ENCODE assay signal across 13 cellular contexts in genomic region chr4:128649575-128650205, GRCh38.
DNase-seq lines count a peak whose midpoint lies in the region; ATAC-seq, FAIRE-seq and TF ChIP-seq lines count a peak whose summit lies in the region.
"Had no signal": no experiment of that assay in that cellular context is flagged by ENCODE, and none has a peak within 500 bp of the region (broad histone marks: within the 10 kb centered on the region; RNA-seq: fewer than 3 reads in every experiment).

No MANE protein-coding gene starts in this region.

- TF ChIP-seq CTCF in fibroblast of mammary gland (conservative IDR thresholded peaks at IDR 0.05; ENCODE audit: control insufficient read depth, insufficient read depth, low read depth, low read length), result no peak

- ATAC-seq in GM21723 (IDR thresholded peaks at IDR 0.05; ENCODE audit: unreplicated experiment) (no peak), GM21786 (IDR thresholded peaks at IDR 0.05; ENCODE audit: unreplicated experiment) (no peak), HG03378 (IDR thresholded peaks at IDR 0.05; ENCODE audit: unreplicated experiment) (no peak)
- ATAC-seq: activated naive CD4-positive, alpha-beta T cell treated with anti-CD3 and anti-CD28 coated beads, Interleukin-2, amount 50 U/mL, for 72 hours had no signal

- DNase-seq in Daoy (ENCODE audit: low read depth), result peak; percentile 3
- DNase-seq in RCC 7860 (ENCODE audit: low spot score), result peak; percentile 29
- peak; percentile 67 for DNase-seq in fibroblast of mammary gland (ENCODE audit: low read depth)
- DNase-seq in non-pigmented ciliary epithelial cell (ENCODE audit: low read depth), result peak; percentile 30
- no peak for DNase-seq in SHP77 treated with DMSO at 0.1 percent for 48 hours (lab: John Stamatoyannopoulos, UW)
- DNase-seq: AML-193, esophagus squamous epithelium, posterior cingulate gyrus had no signal

- FAIRE-seq in RCC 7860 (lab: Jason Lieb, UNC), result peak; percentile 66
- FAIRE-seq: colon had no signal

- no peak overlapping the region for H3K4me3 ChIP-seq in fibroblast of mammary gland (ENCODE audit: control insufficient read depth, low read depth, low read length)
- H3K4me3 ChIP-seq: esophagus squamous epithelium had no signal
